8 cellular contexts compared by ENCODE assay signal in genomic region chr6:104921896-104922295, GRCh38. TPM values are rescaled to one million over a fixed set of nuclear protein-coding genes. Genes with fewer than 3 reads are reported as not detected.
"Had no signal": no experiment of that assay in that cellular context is flagged by ENCODE, and none has a peak within 500 bp of the region (broad histone marks: within the 10 kb centered on the region; RNA-seq: fewer than 3 reads in every experiment).

No MANE protein-coding gene starts in this region.

- H3K27ac ChIP-seq: KMS-11 had no signal

- H3K9ac ChIP-seq: KMS-11 had no signal

- H3K4me2 ChIP-seq: KMS-11 had no signal

- DNase-seq: GOT3, H7, HCEC 1CT, IMR-90, KBM-7 had no signal

RNA-seq across cellular contexts. Expression of gene LIN28B, which starts 35.0 kb away (rescaled TPM):
- total RNA-seq: H4, HT-29, IMR-90 had no signal
- polyA plus RNA-seq: IMR-90 had no signal
